1 cellular context compared by ENCODE assay signal in genomic region chr2:96716388-96716787, GRCh38.
TF ChIP-seq lines count a peak whose summit lies in the region.

No MANE protein-coding gene starts in this region.

TF ChIP-seq in HepG2, 621 proteins besides CTCF, POLR2A, EP300 and RAD21:
- TF ChIP-seq TEAD2 (CRISPR knock-in tag; IDR thresholded peaks at IDR 0.05) (no peak), ZNF3 (CRISPR knock-in tag; IDR thresholded peaks at IDR 0.05) (0 out of 2 replicates have a peak, but pooled peaks have one; percentile 51)
